ENCODE assay signal across 9 cellular contexts in genomic region chr4:74859163-74859562, GRCh38.
"Had no signal": no experiment of that assay in that cellular context is flagged by ENCODE, and none has a peak within 500 bp of the region (broad histone marks: within the 10 kb centered on the region; RNA-seq: fewer than 3 reads in every experiment).

No MANE protein-coding gene starts in this region.

- H3K9me3 ChIP-seq: HAP-1 had no signal

- H3K27ac ChIP-seq: GM23248 had no signal

- DNase-seq: GM23248, GOT3, H7, H9, HCEC 1CT, HFFc6 had no signal

- ATAC-seq: GM23338, HCT116 had no signal

- H3K9me3 Mint-ChIP-seq: GM23338, HFFc6 had no signal

- H3K27ac Mint-ChIP-seq: GM23338, H9, HFFc6 had no signal

- H3K4me3 Mint-ChIP-seq: GM23338, H9, HFFc6 had no signal
